Comparison of ENCODE assay signal across 8 cellular contexts in genomic region chr3:177195242-177195940, GRCh38. TPM values are rescaled to one million over a fixed set of nuclear protein-coding genes. Genes with fewer than 3 reads are reported as not detected.
A peak's percentile ranks its signal among the peaks of the same experiment; 100 is the strongest.
DNase-seq lines count a peak whose midpoint lies in the region; ATAC-seq and TF ChIP-seq lines count a peak whose summit lies in the region.

No MANE protein-coding gene starts in this region.

- no peaks in the 10 kb centered on the region for H3K27me3 ChIP-seq in HL-60 (ENCODE audit: insufficient read depth, poor library complexity, severe bottlenecking)

- H3K36me3 Mint-ChIP-seq in T-helper 2 cell treated with Interferon-gamma antibody and Interleukin-4, amounts not matched to agents 5 μg/mL and 100 μg/mL, for 36 hours (ENCODE audit: low read depth): peaks cover 39% of the 10 kb centered on the region
- peaks cover 17% of the 10 kb centered on the region for H3K36me3 Mint-ChIP-seq in neural crest cell (ENCODE audit: low read depth)

- H3K4me3 ChIP-seq in HL-60 (replicated peaks; ENCODE audit: insufficient read depth, low read length): peak overlapping the region; percentile 49

- H3K4me1 Mint-ChIP-seq in T-helper 2 cell treated with Interferon-gamma antibody and Interleukin-4, amounts not matched to agents 5 μg/mL and 100 μg/mL, for 36 hours (ENCODE audit: low read depth): peaks cover 55% of the 10 kb centered on the region
- peaks cover 63% of the 10 kb centered on the region for H3K4me1 Mint-ChIP-seq in neural crest cell

- peak overlapping the region; percentile 93 for H3K4me3 Mint-ChIP-seq in T-helper 2 cell treated with Interferon-gamma antibody and Interleukin-4, amounts not matched to agents 5 μg/mL and 100 μg/mL, for 36 hours
- H3K4me3 Mint-ChIP-seq in neural crest cell: peak overlapping the region; percentile 99

- H3K27ac ChIP-seq in HL-60 (replicated peaks) (peak overlapping the region; percentile 99), epithelial cell of prostate (peak overlapping the region; percentile 98)

- H3K27me3 Mint-ChIP-seq in T-helper 2 cell treated with Interferon-gamma antibody and Interleukin-4, amounts not matched to agents 5 μg/mL and 100 μg/mL, for 36 hours (ENCODE audit: low read depth): no peaks in the 10 kb centered on the region
- no peaks in the 10 kb centered on the region for H3K27me3 Mint-ChIP-seq in neural crest cell (ENCODE audit: low read depth)

- no peak for ATAC-seq in GM21447 (IDR thresholded peaks at IDR 0.05; ENCODE audit: unreplicated experiment)

- DNase-seq in CD1c-positive myeloid dendritic cell (ENCODE audit: extremely low spot score) (peak; percentile 21), HL-60 (ENCODE audit: low read depth in 1 of 2, low spot score in 1 of 2) (peak in 1 of 2 experiments; percentile 24), epithelial cell of prostate (ENCODE audit: low read depth, low spot score) (no peak), neural crest cell (ENCODE audit: low read depth, low spot score) (no peak), NK-92 (lab: John Stamatoyannopoulos, UW; ENCODE audit: unreplicated experiment) (no peak), EL (no peak)
- DNase-seq in T-helper 2 cell treated with Interferon-gamma antibody and Interleukin-4, amounts not matched to agents 5 μg/mL and 100 μg/mL, for 36 hours (ENCODE audit: low spot score): no peak

- no peaks in the 10 kb centered on the region for H3K9me3 Mint-ChIP-seq in T-helper 2 cell treated with Interferon-gamma antibody and Interleukin-4, amounts not matched to agents 5 μg/mL and 100 μg/mL, for 36 hours
- H3K9me3 Mint-ChIP-seq in neural crest cell: no peaks in the 10 kb centered on the region

- TF ChIP-seq CTCF in HL-60 (IDR thresholded peaks at IDR 0.05; ENCODE audit: insufficient read depth, low read length): no peak
- no peak for TF ChIP-seq CTCF in neural crest cell (conservative IDR thresholded peaks at IDR 0.05)

- H3K27ac Mint-ChIP-seq in T-helper 2 cell treated with Interferon-gamma antibody and Interleukin-4, amounts not matched to agents 5 μg/mL and 100 μg/mL, for 36 hours: peak overlapping the region; percentile 100
- peak overlapping the region; percentile 97 for H3K27ac Mint-ChIP-seq in neural crest cell (ENCODE audit: unreplicated experiment)

RNA-seq across cellular contexts. Expression of gene TBL1XR1, which starts 1.9 kb away (rescaled TPM):
- 126 and 153 TPM in 2 replicates for total RNA-seq in neural crest cell
